ENCODE assay signal across 12 cellular contexts in genomic region chr10:132932461-132933307, GRCh38. TPM values are rescaled to one million over a fixed set of nuclear protein-coding genes. Genes with fewer than 3 reads are reported as not detected.
DNase-seq lines count a peak whose midpoint lies in the region; ATAC-seq and TF ChIP-seq lines count a peak whose summit lies in the region.
"Had no signal": no experiment of that assay in that cellular context is flagged by ENCODE, and none has a peak within 500 bp of the region (broad histone marks: within the 10 kb centered on the region; RNA-seq: fewer than 3 reads in every experiment).

No MANE protein-coding gene starts in this region.

- H3K4me1 ChIP-seq in right atrium auricular region: no peaks in the 10 kb centered on the region

- TF ChIP-seq CTCF in right atrium auricular region (IDR thresholded peaks at IDR 0.05) (no peak), WERI-Rb-1 (IDR thresholded peaks at IDR 0.05; ENCODE audit: low read depth, low read length) (no peak), type B pancreatic cell (conservative IDR thresholded peaks at IDR 0.05) (no peak), omental fat pad (IDR thresholded peaks at IDR 0.05) (no peak)

- no peaks in the 10 kb centered on the region for H3K9me3 ChIP-seq in right atrium auricular region
- no peaks in the 10 kb centered on the region for H3K9me3 ChIP-seq in WERI-Rb-1 (ENCODE audit: severe bottlenecking)

- no peaks in the 10 kb centered on the region for H3K9me3 Mint-ChIP-seq in memory B cell
- H3K9me3 Mint-ChIP-seq in type B pancreatic cell: no peaks in the 10 kb centered on the region

- H3K4me3 ChIP-seq in right atrium auricular region (no peak overlapping the region), WERI-Rb-1 (ENCODE audit: low read depth, low read length) (no peak overlapping the region)
- H3K4me3 ChIP-seq: dorsolateral prefrontal cortex, hepatocyte had no signal

- H3K36me3 ChIP-seq in right atrium auricular region (no peaks in the 10 kb centered on the region), WERI-Rb-1 (no peaks in the 10 kb centered on the region)

- H3K27ac ChIP-seq in right atrium auricular region (no peak overlapping the region), WERI-Rb-1 (no peak overlapping the region)
- H3K27ac ChIP-seq: hepatocyte had no signal

- no peaks in the 10 kb centered on the region for H3K27me3 ChIP-seq in right atrium auricular region
- no peaks in the 10 kb centered on the region for H3K27me3 ChIP-seq in WERI-Rb-1 (ENCODE audit: insufficient read depth, low read depth, severe bottlenecking)
- H3K27me3 ChIP-seq: dorsolateral prefrontal cortex, hepatocyte had no signal

- ATAC-seq in Right ventricle myocardium inferior (no peak), memory B cell (ENCODE audit: low read depth) (no peak), HG03520 (IDR thresholded peaks at IDR 0.05; ENCODE audit: unreplicated experiment) (no peak), omental fat pad (ENCODE audit: low FRiP score) (no peak)

- DNase-seq in Right ventricle myocardium inferior (ENCODE audit: missing footprints) (peak; percentile 60), right atrium auricular region (ENCODE audit: low spot score) (no peak), WERI-Rb-1 (peak; percentile 36), memory B cell (ENCODE audit: low spot score in 2 of 2) (no peak), type B pancreatic cell (ENCODE audit: extremely low spot score, unreplicated experiment) (no peak), NCI-H1436 treated with DMSO at 0.1 percent for 48 hours (lab: John Stamatoyannopoulos, UW) (no peak), omental fat pad (ENCODE audit: low spot score) (no peak)
- DNase-seq: NCI-H1092, NCI-H446 treated with DMSO at 0.1 percent for 48 hours had no signal

- H3K36me3 Mint-ChIP-seq in memory B cell: no peaks in the 10 kb centered on the region
- no peaks in the 10 kb centered on the region for H3K36me3 Mint-ChIP-seq in type B pancreatic cell

- no peaks in the 10 kb centered on the region for H3K27me3 Mint-ChIP-seq in memory B cell
- H3K27me3 Mint-ChIP-seq in type B pancreatic cell: no peaks in the 10 kb centered on the region

- H3K27ac Mint-ChIP-seq in memory B cell (peak overlapping the region; percentile 25), type B pancreatic cell (peak overlapping the region; percentile 6)

- H3K4me3 Mint-ChIP-seq in memory B cell (no peak overlapping the region), type B pancreatic cell (no peak overlapping the region)

- H3K4me1 Mint-ChIP-seq in memory B cell (peaks cover 13% of the 10 kb centered on the region), type B pancreatic cell (ENCODE audit: unreplicated experiment) (no peaks in the 10 kb centered on the region)

- intact Hi-C loops in Right ventricle myocardium inferior (cut with DNase I): no loop called here

RNA-seq across cellular contexts. Expression of gene CFAP46, which starts 9.7 kb away (rescaled TPM):
- 0.57 TPM for total RNA-seq in Right ventricle myocardium inferior
- 1 to 10 TPM in 1 of 2 donors, under 1 TPM in 1; 0.35 to 1.5 TPM for total RNA-seq in right atrium auricular region
- total RNA-seq in type B pancreatic cell (ENCODE audit: low replicate concordance): 2.9 and 10.9 TPM in 2 replicates
- total RNA-seq in omental fat pad: under 1 TPM in 2 of 4 donors, not detected in 2; 0.24 to 0.37 TPM

Comparison
In these comparisons a context has a peak if more than half of its experiments do, and no peak if none do; other contexts are left out.
1. DNase-seq: peak in Right ventricle myocardium inferior (single experiment) and WERI-Rb-1 (single experiment); none in right atrium auricular region (single experiment), memory B cell (0 of 2), type B pancreatic cell (single experiment), NCI-H1436 treated with DMSO at 0.1 percent for 48 hours (single experiment) and omental fat pad (single experiment).